Comparison of ENCODE assay signal across 19 cellular contexts in genomic region chr10:116637830-116638229, GRCh38. TPM values are rescaled to one million over a fixed set of nuclear protein-coding genes. Genes with fewer than 3 reads are reported as not detected.
"Had no signal": no experiment of that assay in that cellular context is flagged by ENCODE, and none has a peak within 500 bp of the region (broad histone marks: within the 10 kb centered on the region; RNA-seq: fewer than 3 reads in every experiment).

No MANE protein-coding gene starts in this region.

- H3K4me3 Mint-ChIP-seq: activated CD4-positive, alpha-beta T cell treated with anti-CD3 and anti-CD28 coated beads, Interleukin-2, amount 10 ng/mL, durations not matched to agents 7 days and 5 days; neural progenitor cell; stimulated activated naive CD8-positive, alpha-beta T cell treated with anti-CD3 and anti-CD28 coated beads, Interleukin-15, Interleukin-2, amounts not matched to agents 100 ng/mL and 50 ng/mL, for 24 hours; T-helper 1 cell treated with Interleukin-12 subunit alpha and Interleukin-12 subunit beta and Interleukin-4 antibody, amounts not matched to agents 30 μg/mL and 1 μg/mL, for 36 hours had no signal

- H3K36me3 Mint-ChIP-seq: neural progenitor cell had no signal

- H3K27ac Mint-ChIP-seq: activated CD4-positive, alpha-beta T cell treated with anti-CD3 and anti-CD28 coated beads, Interleukin-2, amount 10 ng/mL, durations not matched to agents 7 days and 5 days; neural progenitor cell; stimulated activated naive CD8-positive, alpha-beta T cell treated with anti-CD3 and anti-CD28 coated beads, Interleukin-15, Interleukin-2, amounts not matched to agents 100 ng/mL and 50 ng/mL, for 24 hours; T-helper 1 cell treated with Interleukin-12 subunit alpha and Interleukin-12 subunit beta and Interleukin-4 antibody, amounts not matched to agents 30 μg/mL and 1 μg/mL, for 36 hours had no signal

- H3K9me3 Mint-ChIP-seq: activated CD4-positive, alpha-beta T cell treated with anti-CD3 and anti-CD28 coated beads, Interleukin-2, amount 10 ng/mL, durations not matched to agents 7 days and 5 days; T-helper 1 cell treated with Interleukin-12 subunit alpha and Interleukin-12 subunit beta and Interleukin-4 antibody, amounts not matched to agents 30 μg/mL and 1 μg/mL, for 36 hours had no signal

- DNase-seq: activated CD4-positive, alpha-beta T cell treated with anti-CD3 and anti-CD28 coated beads, Interleukin-2, amount 10 ng/mL, durations not matched to agents 7 days and 5 days; activated CD4-positive, CD25-positive, alpha-beta regulatory T cell; activated naive CD4-positive, alpha-beta T cell treated with anti-CD3 and anti-CD28 coated beads, Interleukin-2, amount 50 U/mL, for 16 hours; amniotic stem cell; islet precursor cell; midbrain; sigmoid colon; stimulated activated CD4-positive, alpha-beta T cell treated with anti-CD3 and anti-CD28 coated beads, Interleukin-12 subunit alpha, Interleukin-12 subunit beta, amount 100 ng/mL, for 4 hours; upper lobe of left lung had no signal

- H3K4me1 Mint-ChIP-seq: activated CD4-positive, alpha-beta T cell treated with anti-CD3 and anti-CD28 coated beads, Interleukin-2, amount 10 ng/mL, durations not matched to agents 7 days and 5 days had no signal

RNA-seq across cellular contexts. Expression of gene PNLIPRP2, which starts 17.1 kb away (rescaled TPM):
- total RNA-seq: activated CD4-positive, alpha-beta T cell treated with anti-CD3 and anti-CD28 coated beads, Interleukin-2, amount 10 ng/mL, durations not matched to agents 7 days and 5 days; activated CD8-positive, alpha-beta memory T cell treated with anti-CD3 and anti-CD28 coated beads for 36 hours; esophagus muscularis mucosa; glomerular endothelial cell; osteocyte; pulmonary artery endothelial cell; sigmoid colon; temporal lobe had no signal

RNA-seq across cellular contexts. Expression of gene PNLIPRP1, which starts 47.1 kb away (rescaled TPM):
- total RNA-seq: activated CD4-positive, alpha-beta T cell treated with anti-CD3 and anti-CD28 coated beads, Interleukin-2, amount 10 ng/mL, durations not matched to agents 7 days and 5 days; activated CD8-positive, alpha-beta memory T cell treated with anti-CD3 and anti-CD28 coated beads for 36 hours; esophagus muscularis mucosa; glomerular endothelial cell; hepatocyte; osteocyte; pulmonary artery endothelial cell; sigmoid colon; temporal lobe had no signal
